In genomic region chr19:16170134-16170533, GRCh38 we compare ENCODE assay signal across 33 cellular contexts. TPM values are rescaled to one million over a fixed set of nuclear protein-coding genes. Genes with fewer than 3 reads are reported as not detected.
"Had no signal": no experiment of that assay in that cellular context is flagged by ENCODE, and none has a peak within 500 bp of the region (broad histone marks: within the 10 kb centered on the region; RNA-seq: fewer than 3 reads in every experiment).

No MANE protein-coding gene starts in this region.

- H3K4me2 ChIP-seq: PC-9 had no signal

- H3K27ac ChIP-seq: ascending aorta, cardiac muscle cell, PC-9, RWPE1 had no signal

- H3K4me3 Mint-ChIP-seq: activated CD4-positive, alpha-beta T cell treated with anti-CD3 and anti-CD28 coated beads for 36 hours; activated CD4-positive, alpha-beta T cell treated with anti-CD3 and anti-CD28 coated beads, Interleukin-2, amount 10 ng/mL, durations not matched to agents 7 days and 5 days; activated CD8-positive, alpha-beta T cell treated with anti-CD3 and anti-CD28 coated beads, Interleukin-2, amount 10 ng/mL, durations not matched to agents 7 days and 5 days; activated naive CD4-positive, alpha-beta T cell treated with anti-CD3 and anti-CD28 coated beads, Interleukin-2, amount 50 U/mL, for 24 hours; activated naive CD8-positive, alpha-beta T cell treated with anti-CD3 and anti-CD28 coated beads, Interleukin-2, amount 10 ng/mL, durations not matched to agents 7 days and 5 days; activated T-cell treated with anti-CD3 and anti-CD28 coated beads, Interleukin-2, amount 50 U/mL, for 24 hours; central memory CD8-positive, alpha-beta T cell; T-helper 1 cell treated with Interleukin-12 subunit alpha and Interleukin-12 subunit beta and Interleukin-4 antibody, amounts not matched to agents 30 μg/mL and 1 μg/mL, for 36 hours; T-helper 2 cell treated with Interferon-gamma antibody and Interleukin-4, amounts not matched to agents 5 μg/mL and 100 μg/mL, for 36 hours; WTC11 had no signal

- H2AFZ ChIP-seq: PC-9 had no signal

- H3K4me1 ChIP-seq: ascending aorta had no signal

- DNase-seq: activated CD4-positive, alpha-beta T cell treated with anti-CD3 and anti-CD28 coated beads for 36 hours; activated CD4-positive, alpha-beta T cell treated with anti-CD3 and anti-CD28 coated beads, Interleukin-2, amount 10 ng/mL, durations not matched to agents 7 days and 5 days; activated CD4-positive, alpha-beta T cell treated with anti-CD3 and anti-CD28 coated beads, Interleukin-2, amount 50 U/mL, for 48 hours; activated CD8-positive, alpha-beta T cell treated with anti-CD3 and anti-CD28 coated beads, Interleukin-2, amount 10 ng/mL, durations not matched to agents 7 days and 5 days; activated gamma-delta T cell; activated naive CD4-positive, alpha-beta T cell treated with Interleukin-2 at 50 U/mL for 16 hours; activated naive CD8-positive, alpha-beta T cell treated with anti-CD3 and anti-CD28 coated beads, Interleukin-2, amount 10 ng/mL, durations not matched to agents 7 days and 5 days; activated T-cell treated with anti-CD3 and anti-CD28 coated beads, Interleukin-2, amount 50 U/mL, for 24 hours; amygdala; Karpas-422; KBM-7; NCI-H1105; NCI-H1417 treated with DMSO at 0.1 percent for 48 hours; NCI-H187 treated with DMSO at 0.1 percent for 48 hours; NCI-H2081; NCI-H2171 treated with DMSO at 0.1 percent for 48 hours; NCI-H226; NCI-H446 treated with DMSO at 0.1 percent for 48 hours; NCI-H524; NK-92 treated with Interleukin-12 subunit alpha and Interleukin-12 subunit beta, amount 100 ng/mL, for 24 hours; PC-9 had no signal

- H3K9me3 Mint-ChIP-seq: activated naive CD4-positive, alpha-beta T cell treated with anti-CD3 and anti-CD28 coated beads, Interleukin-2, amount 50 U/mL, for 24 hours; activated naive CD8-positive, alpha-beta T cell treated with anti-CD3 and anti-CD28 coated beads, Interleukin-2, amount 10 ng/mL, durations not matched to agents 7 days and 5 days; central memory CD8-positive, alpha-beta T cell; T-helper 2 cell treated with Interferon-gamma antibody and Interleukin-4, amounts not matched to agents 5 μg/mL and 100 μg/mL, for 36 hours had no signal

- H3K27me3 Mint-ChIP-seq: activated CD4-positive, alpha-beta T cell treated with anti-CD3 and anti-CD28 coated beads for 36 hours; activated CD4-positive, alpha-beta T cell treated with anti-CD3 and anti-CD28 coated beads, Interleukin-2, amount 10 ng/mL, durations not matched to agents 7 days and 5 days; activated naive CD4-positive, alpha-beta T cell treated with anti-CD3 and anti-CD28 coated beads, Interleukin-2, amount 50 U/mL, for 24 hours; activated T-cell treated with anti-CD3 and anti-CD28 coated beads, Interleukin-2, amount 50 U/mL, for 24 hours; central memory CD8-positive, alpha-beta T cell had no signal

- H3K36me3 ChIP-seq: ascending aorta, cardiac muscle cell had no signal

- H3K36me3 Mint-ChIP-seq: activated naive CD4-positive, alpha-beta T cell treated with anti-CD3 and anti-CD28 coated beads, Interleukin-2, amount 50 U/mL, for 24 hours; activated naive CD8-positive, alpha-beta T cell treated with anti-CD3 and anti-CD28 coated beads, Interleukin-2, amount 10 ng/mL, durations not matched to agents 7 days and 5 days; WTC11 had no signal

- H3K27ac Mint-ChIP-seq: activated CD4-positive, alpha-beta T cell treated with anti-CD3 and anti-CD28 coated beads for 36 hours; activated CD4-positive, alpha-beta T cell treated with anti-CD3 and anti-CD28 coated beads, Interleukin-2, amount 10 ng/mL, durations not matched to agents 7 days and 5 days; activated CD8-positive, alpha-beta T cell treated with anti-CD3 and anti-CD28 coated beads, Interleukin-2, amount 10 ng/mL, durations not matched to agents 7 days and 5 days; activated naive CD4-positive, alpha-beta T cell treated with anti-CD3 and anti-CD28 coated beads, Interleukin-2, amount 50 U/mL, for 24 hours; activated naive CD8-positive, alpha-beta T cell treated with anti-CD3 and anti-CD28 coated beads, Interleukin-2, amount 10 ng/mL, durations not matched to agents 7 days and 5 days; activated T-cell treated with anti-CD3 and anti-CD28 coated beads, Interleukin-2, amount 50 U/mL, for 24 hours; activated T-helper 2 cell treated with anti-CD3 and anti-CD28 coated beads, Interferon-gamma antibody, Interleukin-2, Interleukin-4, amounts not matched to agents 10 μg/mL and 5 μg/mL and 100 μg/mL, durations not matched to agents 14 hours and 24 hours and 36 hours; T-helper 1 cell treated with Interleukin-12 subunit alpha and Interleukin-12 subunit beta and Interleukin-4 antibody, amounts not matched to agents 30 μg/mL and 1 μg/mL, for 36 hours; T-helper 2 cell treated with Interferon-gamma antibody and Interleukin-4, amounts not matched to agents 5 μg/mL and 100 μg/mL, for 36 hours; WTC11 had no signal

- H3K27me3 ChIP-seq: ascending aorta, cardiac muscle cell had no signal

- H3K4me1 Mint-ChIP-seq: activated naive CD4-positive, alpha-beta T cell treated with anti-CD3 and anti-CD28 coated beads, Interleukin-2, amount 50 U/mL, for 24 hours; WTC11 had no signal

- ATAC-seq: activated CD4-positive, alpha-beta T cell treated with anti-CD3 and anti-CD28 coated beads for 36 hours; activated CD4-positive, CD25-positive, alpha-beta regulatory T cell treated with anti-CD3 and anti-CD28 coated beads, Interleukin-2, amount 50 U/mL, for 24 hours; activated CD8-positive, alpha-beta T cell treated with anti-CD3 and anti-CD28 coated beads, Interleukin-2, amount 10 ng/mL, durations not matched to agents 7 days and 5 days; Right ventricle myocardium inferior; WTC11 had no signal

- H3K4me3 ChIP-seq: ascending aorta, cardiac muscle cell, PC-9 had no signal

RNA-seq across cellular contexts. Expression of gene CIB3, which starts 3.2 kb away (rescaled TPM):
- polyA plus RNA-seq: adipose tissue, cardiac muscle cell had no signal

RNA-seq across cellular contexts. Expression of gene HSH2D, which starts 26.6 kb away (rescaled TPM):
- polyA plus RNA-seq: cardiac muscle cell had no signal
